Comparison of ENCODE assay signal across 10 cellular contexts in the genomic region with DNA sequence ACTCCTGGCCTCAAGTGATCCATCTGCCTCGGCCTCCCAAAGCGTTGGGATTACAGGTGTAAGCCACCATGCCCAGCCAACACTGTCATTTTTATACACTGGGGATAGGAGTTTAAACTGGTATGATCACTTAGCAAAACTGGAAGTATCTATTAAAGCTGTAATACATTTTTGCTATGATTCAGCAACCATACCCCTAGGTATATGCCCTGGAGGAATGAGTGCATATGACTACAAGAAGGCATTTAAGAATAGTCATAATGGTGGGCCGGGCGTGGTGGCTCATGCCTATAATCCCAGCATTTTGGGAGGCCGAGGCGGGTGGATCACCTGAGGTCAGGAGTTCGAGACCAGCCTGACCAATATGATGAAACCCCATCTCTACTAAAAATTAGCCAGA. TPM values are rescaled to one million over a fixed set of nuclear protein-coding genes. Genes with fewer than 3 reads are reported as not detected.
"Had no signal": no experiment of that assay in that cellular context is flagged by ENCODE, and none has a peak within 500 bp of the region (broad histone marks: within the 10 kb centered on the region; RNA-seq: fewer than 3 reads in every experiment).

No MANE protein-coding gene starts in this region.

RNA-seq across cellular contexts. Expression of gene PP2D1, which starts 19.9 kb away (rescaled TPM):
- total RNA-seq: OCI-LY7, PC-9, Peyer's patch, Right ventricle myocardium inferior, Right ventricle myocardium superior, RPMI7951, SJCRH30, SJSA1, SK-MEL-5 had no signal
- polyA plus RNA-seq: SK-N-SH had no signal
